Comparison of ENCODE assay signal across 8 cellular contexts in genomic region chr5:172453986-172454354, GRCh38. TPM values are rescaled to one million over a fixed set of nuclear protein-coding genes. Genes with fewer than 3 reads are reported as not detected.
A peak's percentile ranks its signal among the peaks of the same experiment; 100 is the strongest.
DNase-seq lines count a peak whose midpoint lies in the region; ATAC-seq and TF ChIP-seq lines count a peak whose summit lies in the region.

No MANE protein-coding gene starts in this region.

- H3K9me3 ChIP-seq in SK-N-MC (ENCODE audit: low read depth, low read length) (no peaks in the 10 kb centered on the region), esophagus muscularis mucosa (no peaks in the 10 kb centered on the region)

- H3K9me3 Mint-ChIP-seq in activated CD8-positive, alpha-beta memory T cell treated with anti-CD3 and anti-CD28 coated beads, Interleukin-2, amount 10 ng/mL, durations not matched to agents 7 days and 5 days (ENCODE audit: low read depth) = no peaks in the 10 kb centered on the region
- H3K9me3 Mint-ChIP-seq in naive B cell = no peaks in the 10 kb centered on the region

- CTCF ChIA-PET in activated CD8-positive, alpha-beta memory T cell treated with anti-CD3 and anti-CD28 coated beads, Interleukin-2, amount 10 ng/mL, durations not matched to agents 7 days and 5 days (lab: Charles Lee) = no interaction called here

- peak; percentile 20 for DNase-seq in activated CD8-positive, alpha-beta memory T cell treated with anti-CD3 and anti-CD28 coated beads, Interleukin-2, amount 50 U/mL, for 4 hours
- DNase-seq in activated CD8-positive, alpha-beta memory T cell treated with anti-CD3 and anti-CD28 coated beads, Interleukin-2, amount 10 ng/mL, durations not matched to agents 7 days and 5 days = no peak
- no peak for DNase-seq in SK-N-MC (ENCODE audit: low read depth, low spot score)
- no peak for DNase-seq in esophagus muscularis mucosa (ENCODE audit: extremely low spot score)
- DNase-seq in naive B cell = no peak
- no peak for DNase-seq in NCI-H2171 treated with DMSO at 0.1 percent for 48 hours (lab: John Stamatoyannopoulos, UW)

- peaks cover 5% of the 10 kb centered on the region for H3K4me1 Mint-ChIP-seq in activated CD8-positive, alpha-beta memory T cell treated with anti-CD3 and anti-CD28 coated beads, Interleukin-2, amount 10 ng/mL, durations not matched to agents 7 days and 5 days
- H3K4me1 Mint-ChIP-seq in naive B cell = peaks cover 11 to 22% (median 21%) of the 10 kb centered on the region in 3 donors

- H3K4me3 ChIP-seq in SK-N-MC (peak overlapping the region; percentile 93), esophagus muscularis mucosa (peak overlapping the region; percentile 86 to 99 (median 94))

- TF ChIP-seq CTCF in esophagus muscularis mucosa (IDR thresholded peaks at IDR 0.05) = no peak

- no peak for TF ChIP-seq EP300 in esophagus muscularis mucosa (IDR thresholded peaks at IDR 0.05)

- H3K4me3 Mint-ChIP-seq in activated CD8-positive, alpha-beta memory T cell treated with anti-CD3 and anti-CD28 coated beads, Interleukin-2, amount 10 ng/mL, durations not matched to agents 7 days and 5 days = no peak overlapping the region
- peak overlapping the region in 7 of 8 donors; percentile 49 to 83 (median 80) for H3K4me3 Mint-ChIP-seq in naive B cell

- no peak for TF ChIP-seq POLR2A in esophagus muscularis mucosa (IDR thresholded peaks at IDR 0.05; ENCODE audit: low read depth)

- no peaks in the 10 kb centered on the region for H3K27me3 ChIP-seq in esophagus muscularis mucosa

- under 1% methylated on average over 29 of the region's 34 CpGs for WGBS in esophagus muscularis mucosa

- H3K27me3 Mint-ChIP-seq in activated CD8-positive, alpha-beta memory T cell treated with anti-CD3 and anti-CD28 coated beads, Interleukin-2, amount 10 ng/mL, durations not matched to agents 7 days and 5 days = peaks cover 67% of the 10 kb centered on the region
- peaks cover 45 to 62% (median 54%) of the 10 kb centered on the region in 3 donors for H3K27me3 Mint-ChIP-seq in naive B cell

- no peak overlapping the region for H3K27ac Mint-ChIP-seq in activated CD8-positive, alpha-beta memory T cell treated with anti-CD3 and anti-CD28 coated beads, Interleukin-2, amount 10 ng/mL, durations not matched to agents 7 days and 5 days
- no peak overlapping the region for H3K27ac Mint-ChIP-seq in naive B cell

- ATAC-seq in activated CD8-positive, alpha-beta memory T cell treated with anti-CD3 and anti-CD28 coated beads, Interleukin-2, amount 10 ng/mL, durations not matched to agents 7 days and 5 days = no peak
- ATAC-seq in naive B cell (ENCODE audit: low read depth in 2 of 2) = peak; percentile 29 to 34
- ATAC-seq in GM21528 (IDR thresholded peaks at IDR 0.05; ENCODE audit: low FRiP score, unreplicated experiment) = no peak
- no peak for ATAC-seq in HG03565 (IDR thresholded peaks at IDR 0.05; ENCODE audit: unreplicated experiment)

- intact Hi-C loops in esophagus muscularis mucosa (cut with DNase I) = loop anchor here (5.0 to 10.0 kb wide), 2 partner anchors 37 to 169 kb away; partner anchors contain the start of gene UBTD2

- peak overlapping the region; percentile 80 for H3K9ac ChIP-seq in SK-N-MC (ENCODE audit: insufficient read length)

- no peak overlapping the region for H3K27ac ChIP-seq in SK-N-MC
- peak overlapping the region; percentile 91 to 93 (median 93) for H3K27ac ChIP-seq in esophagus muscularis mucosa (replicated peaks in 1 of 4)

- no peaks in the 10 kb centered on the region for H3K36me3 Mint-ChIP-seq in activated CD8-positive, alpha-beta memory T cell treated with anti-CD3 and anti-CD28 coated beads, Interleukin-2, amount 10 ng/mL, durations not matched to agents 7 days and 5 days
- H3K36me3 Mint-ChIP-seq in naive B cell = peaks cover 0 to 7% of the 10 kb centered on the region in 2 donors

- H3K4me1 ChIP-seq in esophagus muscularis mucosa = peaks cover 42 to 66% (median 59%) of the 10 kb centered on the region in 4 donors

- no peaks in the 10 kb centered on the region for H3K36me3 ChIP-seq in SK-N-MC (ENCODE audit: insufficient read depth, low read length)
- H3K36me3 ChIP-seq in esophagus muscularis mucosa = peaks cover 0 to under 1% (median 0%) of the 10 kb centered on the region in 4 donors

RNA-seq across cellular contexts. Expression of gene SH3PXD2B, which starts 0.4 kb away (rescaled TPM):
- total RNA-seq in activated CD8-positive, alpha-beta memory T cell treated with anti-CD3 and anti-CD28 coated beads, Interleukin-2, amount 10 ng/mL, durations not matched to agents 7 days and 5 days = under 1 TPM; 0.06 to 0.12 TPM
- 10 to 100 TPM; 41.5 to 66.5 (median 49.2) TPM for total RNA-seq in esophagus muscularis mucosa
- polyA plus RNA-seq in naive B cell (ENCODE audit: low read depth in 6 of 6) = not detected

Comparison
In these comparisons a context has a peak if more than half of its experiments do, and no peak if none do; other contexts are left out.
1. ATAC-seq: peak in naive B cell (2 of 2); none in activated CD8-positive, alpha-beta memory T cell treated with anti-CD3 and anti-CD28 coated beads, Interleukin-2, amount 10 ng/mL, durations not matched to agents 7 days and 5 days (single experiment), GM21528 (single experiment) and HG03565 (single experiment).
2. RNA of gene SH3PXD2B, which starts 0.4 kb away (total RNA-seq): 41.5 to 66.5 TPM in esophagus muscularis mucosa; 0.06 to 0.12 TPM in activated CD8-positive, alpha-beta memory T cell treated with anti-CD3 and anti-CD28 coated beads, Interleukin-2, amount 10 ng/mL, durations not matched to agents 7 days and 5 days; every median in the first group is over 10 times any median in the second.